9 cellular contexts compared by ENCODE assay signal in genomic region chr4:55347610-55348228, GRCh38. TPM values are rescaled to one million over a fixed set of nuclear protein-coding genes. Genes with fewer than 3 reads are reported as not detected.
DNase-seq lines count a peak whose midpoint lies in the region; ATAC-seq and TF ChIP-seq lines count a peak whose summit lies in the region.
"Had no signal": no experiment of that assay in that cellular context is flagged by ENCODE, and none has a peak within 500 bp of the region (broad histone marks: within the 10 kb centered on the region; RNA-seq: fewer than 3 reads in every experiment).

No MANE protein-coding gene starts in this region.

- 87 to 92% methylated on average over 3 of the region's 3 CpGs for WGBS in lung, 2 donors

- peak overlapping the region in 7 of 8 donors; percentile 66 to 87 (median 82) for H3K4me3 Mint-ChIP-seq in CD4-positive, alpha-beta memory T cell
- H3K4me3 Mint-ChIP-seq in activated CD8-positive, alpha-beta T cell treated with anti-CD3 and anti-CD28 coated beads for 36 hours = peak overlapping the region; percentile 83

- intact Hi-C loops in CD4-positive, alpha-beta memory T cell (cut with micrococcal nuclease) = loop anchor here (5.0 kb wide), 1 partner anchor 505 kb away; the partner anchor contains the start of gene EXOC1
- intact Hi-C loops in activated CD8-positive, alpha-beta T cell treated with anti-CD3 and anti-CD28 coated beads for 36 hours (cut with micrococcal nuclease) = loop anchor here (2.0 to 5.0 kb wide), 2 partner anchors 47 to 205 kb away; partner anchors contain the start of gene TMEM165

- ATAC-seq in activated CD8-positive, alpha-beta T cell treated with anti-CD3 and anti-CD28 coated beads for 36 hours = no peak
- ATAC-seq in lung (ENCODE audit: insufficient read depth, low FRiP score) = no peak
- ATAC-seq in GM18870 (IDR thresholded peaks at IDR 0.05; ENCODE audit: unreplicated experiment) = no peak
- ATAC-seq in GM21381 (IDR thresholded peaks at IDR 0.05; ENCODE audit: unreplicated experiment) = no peak

- no peak for TF ChIP-seq CTCF in activated CD8-positive, alpha-beta T cell treated with anti-CD3 and anti-CD28 coated beads for 36 hours (IDR thresholded peaks at IDR 0.05)
- no peak for TF ChIP-seq CTCF in lung (IDR thresholded peaks at IDR 0.05; ENCODE audit: control extremely low read depth, extremely low read depth)

- H3K27ac ChIP-seq in CD4-positive, alpha-beta memory T cell (ENCODE audit: low read depth, low read length) = no peak overlapping the region
- peak overlapping the region in 1 of 2 donors; percentile 60 for H3K27ac ChIP-seq in lung (ENCODE audit: low read depth in 1 of 2, low read length in 1 of 2)

- POLR2A ChIA-PET in CD4-positive, alpha-beta memory T cell (lab: Charles Lee; ENCODE audit: partially characterized antibody) = no interaction called here
- POLR2A ChIA-PET in activated CD8-positive, alpha-beta T cell treated with anti-CD3 and anti-CD28 coated beads for 36 hours (lab: Charles Lee) = interaction anchor here (1.6 to 2.7 kb wide), 2 partner anchors 48 to 99 kb away, joined by 4 to 10 read pairs; partner anchors contain the start of gene TMEM165

- no peaks in the 10 kb centered on the region for H3K9me3 Mint-ChIP-seq in CD4-positive, alpha-beta memory T cell
- peaks cover 4% of the 10 kb centered on the region for H3K9me3 Mint-ChIP-seq in activated CD8-positive, alpha-beta T cell treated with anti-CD3 and anti-CD28 coated beads for 36 hours

- H3K27me3 ChIP-seq in CD4-positive, alpha-beta memory T cell (ENCODE audit: insufficient read depth, low read length) = no peaks in the 10 kb centered on the region
- H3K27me3 ChIP-seq in lung (ENCODE audit: control insufficient read depth, insufficient read depth) = no peaks in the 10 kb centered on the region
- H3K27me3 ChIP-seq: Peyer's patch had no signal

- CTCF ChIA-PET in CD4-positive, alpha-beta memory T cell (lab: Charles Lee; ENCODE audit: partially characterized antibody) = interaction anchor here (0.9 to 3.6 kb wide), 13 partner anchors 13 to 219 kb away, joined by 3 to 43 read pairs (median 5); partner anchors contain the start of gene TMEM165
- CTCF ChIA-PET in activated CD8-positive, alpha-beta T cell treated with anti-CD3 and anti-CD28 coated beads for 36 hours (lab: Charles Lee) = interaction anchor here (0.7 to 4.8 kb wide), 10 partner anchors 8 to 507 kb away, joined by 3 to 28 read pairs (median 5); partner anchors contain the start of gene TMEM165

- no peaks in the 10 kb centered on the region for H3K27me3 Mint-ChIP-seq in CD4-positive, alpha-beta memory T cell
- no peaks in the 10 kb centered on the region for H3K27me3 Mint-ChIP-seq in activated CD8-positive, alpha-beta T cell treated with anti-CD3 and anti-CD28 coated beads for 36 hours

- no peaks in the 10 kb centered on the region for H3K9me3 ChIP-seq in CD4-positive, alpha-beta memory T cell (ENCODE audit: control insufficient read depth in 1 of 2, low read length in 2 of 2)
- no peaks in the 10 kb centered on the region for H3K9me3 ChIP-seq in lung (ENCODE audit: control insufficient read depth in 2 of 2, insufficient read depth in 1 of 2, low read length in 1 of 2)
- H3K9me3 ChIP-seq: Peyer's patch had no signal

- no peak overlapping the region for H3K4me3 ChIP-seq in CD4-positive, alpha-beta memory T cell (ENCODE audit: low read length in 2 of 2)
- H3K4me3 ChIP-seq in lung = no peak overlapping the region

- H3K4me1 ChIP-seq in CD4-positive, alpha-beta memory T cell (ENCODE audit: insufficient read depth, low read length) = peaks cover 20% of the 10 kb centered on the region
- H3K4me1 ChIP-seq in lung (ENCODE audit: control insufficient read depth in 2 of 2, insufficient read depth in 2 of 2, low read length in 2 of 2) = peaks cover 0 to 6% of the 10 kb centered on the region in 2 donors

- H3K36me3 ChIP-seq in CD4-positive, alpha-beta memory T cell (ENCODE audit: insufficient read depth, low read length) = no peaks in the 10 kb centered on the region
- H3K36me3 ChIP-seq in lung (ENCODE audit: control insufficient read depth in 2 of 2, insufficient read depth in 2 of 2, low read length in 2 of 2) = no peaks in the 10 kb centered on the region
- H3K36me3 ChIP-seq: Peyer's patch had no signal

- peak overlapping the region in 6 of 7 donors; percentile 41 to 90 (median 75) for H3K27ac Mint-ChIP-seq in CD4-positive, alpha-beta memory T cell
- H3K27ac Mint-ChIP-seq in activated CD8-positive, alpha-beta T cell treated with anti-CD3 and anti-CD28 coated beads for 36 hours = peak overlapping the region; percentile 36

- no peak for DNase-seq in CD4-positive, alpha-beta memory T cell
- DNase-seq in KG1 (lab: John Stamatoyannopoulos, UW) (peak; percentile 8), lung (ENCODE audit: low spot score) (peak; percentile 2), superior temporal gyrus (ENCODE audit: extremely low spot score) (no peak), GDM1 (lab: John Stamatoyannopoulos, UW) (no peak)
- DNase-seq in activated CD8-positive, alpha-beta T cell treated with anti-CD3 and anti-CD28 coated beads for 36 hours = no peak
- DNase-seq: Peyer's patch had no signal

- peaks cover 10 to 19% (median 14%) of the 10 kb centered on the region in 4 donors for H3K4me1 Mint-ChIP-seq in CD4-positive, alpha-beta memory T cell
- peaks cover 25% of the 10 kb centered on the region for H3K4me1 Mint-ChIP-seq in activated CD8-positive, alpha-beta T cell treated with anti-CD3 and anti-CD28 coated beads for 36 hours (ENCODE audit: low read depth)

- peaks cover 0 to 3% of the 10 kb centered on the region in 2 donors for H3K36me3 Mint-ChIP-seq in CD4-positive, alpha-beta memory T cell
- peaks cover 5% of the 10 kb centered on the region for H3K36me3 Mint-ChIP-seq in activated CD8-positive, alpha-beta T cell treated with anti-CD3 and anti-CD28 coated beads for 36 hours (ENCODE audit: low read depth)

RNA-seq across cellular contexts. Expression of gene SRD5A3, which starts 1.7 kb away (rescaled TPM):
- total RNA-seq in CD4-positive, alpha-beta memory T cell = 1 to 10 TPM; 2.9 to 3.5 TPM
- polyA plus RNA-seq in CD4-positive, alpha-beta memory T cell = 10 to 100 TPM in 1 of 2 donors, 1 to 10 TPM in 1; 9.9 to 26.2 TPM
- 10 to 100 TPM; 12.9 to 15.9 TPM for total RNA-seq in activated CD8-positive, alpha-beta T cell treated with anti-CD3 and anti-CD28 coated beads for 36 hours
- 10 to 100 TPM; 13.6 to 31.5 TPM for total RNA-seq in lung
- polyA plus RNA-seq in lung = 10 to 100 TPM; 16.6 to 37.1 TPM

RNA-seq across cellular contexts. Expression of gene TMEM165, which starts 48.0 kb away (rescaled TPM):
- 10 to 100 TPM; 61.8 to 74.8 TPM for total RNA-seq in CD4-positive, alpha-beta memory T cell
- polyA plus RNA-seq in CD4-positive, alpha-beta memory T cell = 10 to 100 TPM; 23.4 to 28.9 TPM
- total RNA-seq in activated CD8-positive, alpha-beta T cell treated with anti-CD3 and anti-CD28 coated beads for 36 hours = 10 to 100 TPM; 46.6 to 46.9 TPM
- total RNA-seq in lung = 100 to 1,000 TPM; 178 to 184 TPM
- 100 to 1,000 TPM; 152 to 179 TPM for polyA plus RNA-seq in lung

Comparison
In these comparisons a context has a peak if more than half of its experiments do, and no peak if none do; other contexts are left out.
1. DNase-seq: peak in KG1 (single experiment) and lung (single experiment); none in CD4-positive, alpha-beta memory T cell (0 of 5), activated CD8-positive, alpha-beta T cell treated with anti-CD3 and anti-CD28 coated beads for 36 hours (single experiment), superior temporal gyrus (single experiment) and GDM1 (single experiment).